8 cellular contexts compared by ENCODE assay signal in the genomic region with DNA sequence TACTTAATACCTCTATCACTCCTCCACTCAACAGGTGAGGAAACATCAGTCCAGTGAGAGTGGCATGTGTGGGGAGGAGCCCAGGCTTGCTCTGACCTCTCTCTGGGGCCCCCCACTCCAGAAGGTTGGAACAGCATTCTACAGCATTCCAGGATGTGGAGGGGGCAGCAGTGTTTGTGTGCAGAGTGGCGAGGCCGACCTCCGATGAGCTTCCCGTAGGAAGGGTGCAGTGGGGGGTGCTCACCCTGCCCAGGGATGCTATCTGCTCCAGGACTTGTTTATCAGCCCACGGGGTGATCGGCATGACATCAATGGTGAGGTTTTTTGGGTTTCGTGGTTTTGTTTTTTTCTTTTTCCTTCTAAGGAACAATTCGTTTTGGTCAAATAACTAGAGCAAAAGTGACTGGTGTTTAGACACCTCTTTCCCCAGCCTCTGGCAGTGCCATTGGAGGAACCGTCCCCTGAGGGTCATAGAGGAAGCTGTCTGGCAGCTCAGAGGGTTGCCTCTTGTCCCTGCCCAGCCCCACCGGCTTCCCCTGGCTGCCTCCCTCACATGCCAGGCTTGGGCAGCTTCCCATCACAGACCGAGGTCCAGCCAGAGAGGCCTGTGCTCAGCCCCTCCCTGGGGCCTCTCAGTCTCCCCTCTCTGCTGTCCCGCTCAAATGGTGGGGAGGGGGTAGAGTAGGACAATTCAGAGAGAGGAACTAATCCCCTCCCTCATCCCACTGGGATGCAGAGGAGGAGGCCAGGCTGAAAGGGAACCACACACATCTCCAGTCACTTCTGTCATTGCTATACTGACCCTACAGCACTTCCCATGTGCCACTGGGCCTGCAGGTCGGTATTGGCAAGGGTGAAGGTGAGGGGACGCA.
A peak's percentile ranks its signal among the peaks of the same experiment; 100 is the strongest.
DNase-seq lines count a peak whose midpoint lies in the region; ATAC-seq and TF ChIP-seq lines count a peak whose summit lies in the region.

No MANE protein-coding gene starts in this region.

- H3K27me3 ChIP-seq in adrenal gland (no peaks in the 10 kb centered on the region), lower lobe of right lung (ENCODE audit: low read depth) (no peaks in the 10 kb centered on the region), tibial artery (no peaks in the 10 kb centered on the region)

- H3K27ac ChIP-seq in adrenal gland (peak overlapping the region; percentile 26 to 88 (median 71)), lower lobe of right lung (peak overlapping the region; percentile 88), tibial artery (peak overlapping the region; percentile 30 to 42)

- DNase-seq in activated CD4-positive, alpha-beta T cell treated with anti-CD3 and anti-CD28 coated beads, Interleukin-2, amount 50 U/mL, for 1 hour, result peak; percentile 38
- DNase-seq in activated CD4-positive, alpha-beta T cell treated with anti-CD3 and anti-CD28 coated beads for 48 hours, result no peak
- DNase-seq in adrenal gland (peak in 4 of 7 donors; percentile 40 to 51 (median 48)), lower lobe of right lung (peak; percentile 84), tibial artery (peak; percentile 67 to 82), NCI-H69 (lab: John Stamatoyannopoulos, UW) (no peak), GM19238 (ENCODE audit: insufficient read length, low spot score) (no peak), NCI-H187 (lab: John Stamatoyannopoulos, UW) (no peak)

- no peak for TF ChIP-seq POLR2A in adrenal gland (IDR thresholded peaks at IDR 0.05)

- H3K4me1 ChIP-seq in adrenal gland (replicated peaks in 1 of 2) (peaks cover 10 to 47% of the 10 kb centered on the region in 2 donors), lower lobe of right lung (peaks cover 82% of the 10 kb centered on the region), tibial artery (peaks cover 8 to 41% (median 24%) of the 10 kb centered on the region in 4 donors)

- H3K9me3 ChIP-seq in adrenal gland (replicated peaks in 1 of 3) (no peaks in the 10 kb centered on the region), lower lobe of right lung (no peaks in the 10 kb centered on the region), tibial artery (no peaks in the 10 kb centered on the region)

- 64 to 74% (median 68%) methylated on average over 11 to 14 of the region's 14 CpGs for WGBS in adrenal gland, 4 donors

- H3K36me3 ChIP-seq in adrenal gland (replicated peaks in 1 of 2) (no peaks in the 10 kb centered on the region), lower lobe of right lung (no peaks in the 10 kb centered on the region), tibial artery (no peaks in the 10 kb centered on the region)

- peak; percentile 39 to 50 for ATAC-seq in lower lobe of right lung

- no peak overlapping the region for H3K4me3 ChIP-seq in adrenal gland
- H3K4me3 ChIP-seq in lower lobe of right lung, result no peak overlapping the region
- no peak overlapping the region for H3K4me3 ChIP-seq in tibial artery

- intact Hi-C loops in adrenal gland (cut with DNase I) (loop anchor here (5.0 to 10.0 kb wide), 4 partner anchors 95 to 155 kb away; a partner anchor contains a TSS), lower lobe of right lung (cut with DNase I) (no loop called here), tibial artery (cut with DNase I; ENCODE audit: low total_unique reads) (no loop called here)

- TF ChIP-seq CTCF in adrenal gland (IDR thresholded peaks at IDR 0.05) (no peak), lower lobe of right lung (IDR thresholded peaks at IDR 0.05) (no peak), tibial artery (IDR thresholded peaks at IDR 0.05) (no peak)

Comparison
In these comparisons a context has a peak if more than half of its experiments do, and no peak if none do; other contexts are left out.
1. DNase-seq: peak in activated CD4-positive, alpha-beta T cell treated with anti-CD3 and anti-CD28 coated beads, Interleukin-2, amount 50 U/mL, for 1 hour (single experiment), adrenal gland (4 of 7), lower lobe of right lung (single experiment) and tibial artery (2 of 2); none in activated CD4-positive, alpha-beta T cell treated with anti-CD3 and anti-CD28 coated beads for 48 hours (single experiment), NCI-H69 (single experiment), GM19238 (single experiment) and NCI-H187 (0 of 2).
2. H3K27ac ChIP-seq: peak in every context shown above with its lines; median percentile 88 in lower lobe of right lung; 71 in adrenal gland; 36 in tibial artery.
3. intact Hi-C loops: an anchor here in adrenal gland (5.0 to 10.0 kb wide); none called in lower lobe of right lung and tibial artery.